Comparison of ENCODE assay signal across 11 cellular contexts in genomic region chr6:163459536-163459935, GRCh38. TPM values are rescaled to one million over a fixed set of nuclear protein-coding genes. Genes with fewer than 3 reads are reported as not detected.
DNase-seq lines count a peak whose midpoint lies in the region; ATAC-seq and TF ChIP-seq lines count a peak whose summit lies in the region.
"Had no signal": no experiment of that assay in that cellular context is flagged by ENCODE, and none has a peak within 500 bp of the region (broad histone marks: within the 10 kb centered on the region; RNA-seq: fewer than 3 reads in every experiment).

No MANE protein-coding gene starts in this region.

- H3K4me1 Mint-ChIP-seq in CD8-positive, alpha-beta T cell (ENCODE audit: low read depth), result peaks cover 60% of the 10 kb centered on the region
- H3K4me1 Mint-ChIP-seq in IgD-negative memory B cell (peaks cover 33 to 51% (median 39%) of the 10 kb centered on the region in 3 donors), brain (peaks cover 98% of the 10 kb centered on the region), natural killer cell (peaks cover 71 to 75% of the 10 kb centered on the region in 2 donors)

- H3K4me3 Mint-ChIP-seq in CD8-positive, alpha-beta T cell, result peak overlapping the region; percentile 92
- peak overlapping the region; percentile 12 to 94 (median 36) for H3K4me3 Mint-ChIP-seq in IgD-negative memory B cell
- H3K4me3 Mint-ChIP-seq in brain, result peak overlapping the region in 4 of 5 experiments; percentile 5 to 84 (median 28)
- peak overlapping the region; percentile 94 for H3K4me3 Mint-ChIP-seq in natural killer cell

- H3K4me1 ChIP-seq in CD8-positive, alpha-beta T cell (ENCODE audit: insufficient read depth, low read length), result peaks cover 28% of the 10 kb centered on the region

- H3K27ac Mint-ChIP-seq in CD8-positive, alpha-beta T cell, result peak overlapping the region; percentile 98
- H3K27ac Mint-ChIP-seq in IgD-negative memory B cell (peak overlapping the region; percentile 87 to 97 (median 94)), brain (peak overlapping the region in 4 of 5 experiments; percentile 10 to 83 (median 70)), natural killer cell (peak overlapping the region; percentile 93 to 96)

- TF ChIP-seq CTCF in CD8-positive, alpha-beta T cell (IDR thresholded peaks at IDR 0.05), result no peak
- TF ChIP-seq CTCF in brain (conservative IDR thresholded peaks at IDR 0.05), result no peak
- no peak for TF ChIP-seq CTCF in natural killer cell (IDR thresholded peaks at IDR 0.05)

- no peak overlapping the region for H3K4me3 ChIP-seq in CD8-positive, alpha-beta T cell (ENCODE audit: low read depth, low read length)

- intact Hi-C loops in CD8-positive, alpha-beta T cell (cut with DNase I, micrococcal nuclease), result loop anchor here (2.0 kb wide), 2 partner anchors 13 to 43 kb away; no protein-coding TSS in a partner anchor
- intact Hi-C loops in natural killer cell (cut with micrococcal nuclease), result loop anchor here (2.0 kb wide), 1 partner anchor 43 kb away; no protein-coding TSS in a partner anchor

- H3K27ac ChIP-seq in CD8-positive, alpha-beta T cell (ENCODE audit: low read depth, low read length), result peak overlapping the region; percentile 76

- POLR2A ChIA-PET in CD8-positive, alpha-beta T cell (lab: Charles Lee), result no interaction called here

- CTCF ChIA-PET in CD8-positive, alpha-beta T cell (lab: Charles Lee), result interaction anchor here (0.6 to 1.2 kb wide), 2 partner anchors 43 to 396 kb away, joined by 3 to 5 read pairs; no protein-coding TSS in a partner anchor

- H3K9me3 ChIP-seq in CD8-positive, alpha-beta T cell (ENCODE audit: low read length), result no peaks in the 10 kb centered on the region

- no peaks in the 10 kb centered on the region for H3K27me3 Mint-ChIP-seq in CD8-positive, alpha-beta T cell (ENCODE audit: low read depth)
- H3K27me3 Mint-ChIP-seq in IgD-negative memory B cell (no peaks in the 10 kb centered on the region), brain (no peaks in the 10 kb centered on the region), natural killer cell (ENCODE audit: low read depth in 2 of 2) (no peaks in the 10 kb centered on the region)

- no peaks in the 10 kb centered on the region for H3K27me3 ChIP-seq in CD8-positive, alpha-beta T cell (ENCODE audit: insufficient read depth, low read length)

- peaks cover 23% of the 10 kb centered on the region for H3K36me3 Mint-ChIP-seq in CD8-positive, alpha-beta T cell
- H3K36me3 Mint-ChIP-seq in IgD-negative memory B cell, result peaks cover 3% of the 10 kb centered on the region
- peaks cover 98% of the 10 kb centered on the region for H3K36me3 Mint-ChIP-seq in brain
- no peaks in the 10 kb centered on the region for H3K36me3 Mint-ChIP-seq in natural killer cell

- ATAC-seq in CD8-positive, alpha-beta T cell, result no peak
- ATAC-seq in natural killer cell, result no peak
- no peak for ATAC-seq in GM18498 (IDR thresholded peaks at IDR 0.05; ENCODE audit: unreplicated experiment)

- DNase-seq in CD8-positive, alpha-beta T cell, result no peak
- DNase-seq in natural killer cell (no peak), superior temporal gyrus (ENCODE audit: extremely low spot score) (no peak), amygdala (lab: John Stamatoyannopoulos, UW) (no peak)
- DNase-seq: activated CD4-positive, alpha-beta T cell treated with anti-CD3 and anti-CD28 coated beads, Interleukin-2, amount 50 U/mL, for 4 hours; central memory CD4-positive, alpha-beta T cell; DMS79 treated with DMSO at 0.1 percent for 48 hours; SHP77 treated with DMSO at 0.1 percent for 48 hours had no signal

- no peaks in the 10 kb centered on the region for H3K36me3 ChIP-seq in CD8-positive, alpha-beta T cell (ENCODE audit: insufficient read depth, low read length)

- no peaks in the 10 kb centered on the region for H3K9me3 Mint-ChIP-seq in CD8-positive, alpha-beta T cell
- H3K9me3 Mint-ChIP-seq in IgD-negative memory B cell, result no peaks in the 10 kb centered on the region
- peaks cover under 1 to 32% (median 11%) of the 10 kb centered on the region in 5 experiments for H3K9me3 Mint-ChIP-seq in brain
- H3K9me3 Mint-ChIP-seq in natural killer cell, result no peaks in the 10 kb centered on the region

RNA-seq across cellular contexts. Expression of gene QKI, which starts 45.0 kb away (rescaled TPM):
- 10 to 100 TPM; 67.4 to 70.9 TPM for total RNA-seq in CD8-positive, alpha-beta T cell
- polyA plus RNA-seq in IgD-negative memory B cell (9.3 TPM), brain (ENCODE audit: insufficient read depth, low read depth, low replicate concordance) (70.0 TPM)
- 100 to 1,000 TPM; 148 to 174 (median 166) TPM for total RNA-seq in natural killer cell

Comparison
In these comparisons a context has a peak if more than half of its experiments do, and no peak if none do; other contexts are left out.
1. H3K4me3 Mint-ChIP-seq: peak in every context shown above with its lines; median percentile 94 in natural killer cell; 92 in CD8-positive, alpha-beta T cell; 36 in IgD-negative memory B cell; 28 in brain.